Comparison of ENCODE assay signal across 8 cellular contexts in genomic region chr17:45132302-45132568, GRCh38. TPM values are rescaled to one million over a fixed set of nuclear protein-coding genes. Genes with fewer than 3 reads are reported as not detected.
A peak's percentile ranks its signal among the peaks of the same experiment; 100 is the strongest.
DNase-seq lines count a peak whose midpoint lies in the region; TF ChIP-seq lines count a peak whose summit lies in the region.

Gene PLCD3 (minus strand): TSS chr17:45132515. CDS start chr17:45132410, 105 bp downstream.

- H3K9me3 Mint-ChIP-seq in IgD-negative memory B cell = no peaks in the 10 kb centered on the region

- TF ChIP-seq CTCF in AG04450 (IDR thresholded peaks at IDR 0.05; ENCODE audit: low read depth, low read length) = no peak
- TF ChIP-seq CTCF in mammary epithelial cell (conservative IDR thresholded peaks at IDR 0.05 in 1 of 2, IDR thresholded peaks at IDR 0.05 in 1 of 2; ENCODE audit: extremely low read depth in 1 of 2, insufficient read depth in 1 of 2, low read depth in 1 of 2, low read length in 2 of 2) = no peak
- TF ChIP-seq CTCF in lower leg skin (IDR thresholded peaks at IDR 0.05) = no peak
- TF ChIP-seq CTCF in thyroid gland (IDR thresholded peaks at IDR 0.05) = no peak

- H3K9me3 ChIP-seq in AG04450 (ENCODE audit: control insufficient read depth, insufficient read depth, low read length) = no peaks in the 10 kb centered on the region; the same call in 1 of the 2 replicates
- no peaks in the 10 kb centered on the region for H3K9me3 ChIP-seq in mammary epithelial cell (replicated peaks; ENCODE audit: insufficient read depth, low read length)
- no peaks in the 10 kb centered on the region for H3K9me3 ChIP-seq in thyroid gland

- peak within 1 kb of the TSS; percentile 100 for H3K4me2 ChIP-seq in mammary epithelial cell (ENCODE audit: insufficient read depth, low read depth, low read length)

- peak within 1 kb of the TSS; percentile 98 for H2AFZ ChIP-seq in mammary epithelial cell (ENCODE audit: low read depth, low read length)

- H3K27ac ChIP-seq in AG04450 (ENCODE audit: low read depth, low read length) = peak within 1 kb of the TSS; percentile 93
- peak within 1 kb of the TSS; percentile 71 for H3K27ac ChIP-seq in mammary epithelial cell (ENCODE audit: insufficient read depth, low read depth, low read length)
- peak within 1 kb of the TSS; percentile 93 to 99 (median 97) for H3K27ac ChIP-seq in thyroid gland

- H3K27me3 Mint-ChIP-seq in IgD-negative memory B cell = no peaks in the 10 kb centered on the region

- H4K20me1 ChIP-seq in mammary epithelial cell (ENCODE audit: insufficient read depth, low read length) = no peaks in the 10 kb centered on the region

- H3K4me1 Mint-ChIP-seq in IgD-negative memory B cell = peaks cover 8 to 14% (median 10%) of the 10 kb centered on the region in 3 donors

- POLR2A ChIA-PET in AG04450 (lab: Yijun Ruan, JAX) = interaction anchor here (0.9 kb wide), 1 partner anchor 29 kb away, joined by 5 read pairs; the partner anchor contains the start of gene HEXIM2

- H3K36me3 ChIP-seq in mammary epithelial cell (ENCODE audit: insufficient read depth, low read length) (no peaks in the 10 kb centered on the region), thyroid gland (no peaks in the 10 kb centered on the region)

- CTCF ChIA-PET in AG04450 (lab: Charles Lee) = interaction anchor here (0.5 to 4.5 kb wide), 6 partner anchors 8 to 66 kb away, joined by 3 to 181 read pairs (median 4); partner anchors contain the start of gene HEXIM1
- CTCF ChIA-PET in mammary epithelial cell (lab: Charles Lee; ENCODE audit: low non-redundant PET) = no interaction called here

- intact Hi-C loops in mammary epithelial cell (cut with micrococcal nuclease) = loop anchor here (2.0 to 5.0 kb wide), 4 partner anchors 23 to 600 kb away; no protein-coding TSS in a partner anchor
- intact Hi-C loops in lower leg skin (cut with DNase I; ENCODE audit: low total_unique reads) = no loop called here
- intact Hi-C loops in thyroid gland (cut with DNase I) = loop anchor here (5.0 kb wide), 1 partner anchor 355 kb away; no protein-coding TSS in a partner anchor

- no peak for DNase-seq in AG04450 (ENCODE audit: low read depth, low spot score)
- DNase-seq in mammary epithelial cell = no peak
- no peak for DNase-seq in lower leg skin (ENCODE audit: low spot score in 2 of 2)
- DNase-seq in thyroid gland = no peak
- DNase-seq in glomerular visceral epithelial cell (ENCODE audit: extremely low spot score) = no peak
- DNase-seq in NCI-H187 treated with DMSO at 0.1 percent for 48 hours (lab: John Stamatoyannopoulos, UW) = no peak
- DNase-seq in NK-92 treated with Interleukin-12 subunit alpha and Interleukin-12 subunit beta, amount 100 ng/mL, for 24 hours (lab: John Stamatoyannopoulos, UW) = no peak

- peaks cover 57% of the 10 kb centered on the region for H3K4me1 ChIP-seq in mammary epithelial cell (ENCODE audit: insufficient read depth, low read length)
- H3K4me1 ChIP-seq in thyroid gland = peaks cover 30 to 48% of the 10 kb centered on the region in 2 donors

- H3K27me3 ChIP-seq in AG04450 (ENCODE audit: control insufficient read depth, insufficient read depth, low read length) = no peaks in the 10 kb centered on the region
- no peaks in the 10 kb centered on the region for H3K27me3 ChIP-seq in mammary epithelial cell (ENCODE audit: insufficient read depth, low read length)
- no peaks in the 10 kb centered on the region for H3K27me3 ChIP-seq in thyroid gland

- H3K79me2 ChIP-seq in mammary epithelial cell (ENCODE audit: insufficient read depth, low read length) = peaks cover 53% of the 10 kb centered on the region

- peak within 1 kb of the TSS; percentile 69 to 96 (median 93) for H3K27ac Mint-ChIP-seq in IgD-negative memory B cell

- dilution Hi-C loops in mammary epithelial cell (cut with HindIII; ENCODE audit: low sequenced_read_pairs) = no loop called here

- peak within 1 kb of the TSS; percentile 73 for H3K9ac ChIP-seq in mammary epithelial cell (ENCODE audit: insufficient read depth, low read length)

- in situ Hi-C loops in mammary epithelial cell (cut with MboI; ENCODE audit: low sequenced_read_pairs in 2 of 2) = loop anchor here in 1 of 2 donors (10.0 kb wide), 1 partner anchor 253 kb away; no protein-coding TSS in a partner anchor

- H3K4me3 ChIP-seq in AG04450 (ENCODE audit: low read depth, low read length) = peak within 1 kb of the TSS; percentile 83
- peak within 1 kb of the TSS; percentile 93 to 98 (median 97) for H3K4me3 ChIP-seq in mammary epithelial cell (replicated peaks in 1 of 3; ENCODE audit: insufficient read depth in 1 of 3, low read depth in 2 of 3, low read length in 3 of 3)
- peak within 1 kb of the TSS; percentile 86 for H3K4me3 ChIP-seq in lower leg skin (ENCODE audit: low read depth, poor library complexity, severe bottlenecking)
- H3K4me3 ChIP-seq in thyroid gland (replicated peaks in 1 of 3) = peak within 1 kb of the TSS; percentile 30 to 90 (median 72)

- BruUV-seq in mammary epithelial cell (replicated peaks; lab: Mats Ljungman, UMichigan) = no TSS peak

- WGBS in mammary epithelial cell (ENCODE audit: low coverage, missing lambda C conversion rate) = 0% methylated on average over 4 of the region's 38 CpGs
- whole genome bisulfite sequencing in lower leg skin, 2 donors = no CpG with 5 or more reads among the region's 38 CpGs
- WGBS in thyroid gland, 2 donors = no CpG with 5 or more reads among the region's 38 CpGs

- H3K4me3 Mint-ChIP-seq in IgD-negative memory B cell = peak within 1 kb of the TSS; percentile 94 to 96 (median 96)

- TF ChIP-seq POLR2A in lower leg skin (IDR thresholded peaks at IDR 0.05) (no peak), thyroid gland (IDR thresholded peaks at IDR 0.05) (no peak)

- no peaks in the 10 kb centered on the region for H3K36me3 Mint-ChIP-seq in IgD-negative memory B cell

RNA-seq across cellular contexts. Expression of gene PLCD3, which starts in this region (rescaled TPM):
- polyA plus RNA-seq in AG04450 (2011; rRNA removed) (28.2 and 42.3 TPM in 2 replicates), IgD-negative memory B cell (not detected), mammary epithelial cell (171 TPM)
- 64.1 and 86.5 TPM in 2 replicates for polyA minus RNA-seq in AG04450 (2011; rRNA and poly(A)+ RNA removed)
- total RNA-seq in mammary epithelial cell (100 to 1,000 TPM in 1 of 2 donors, 10 to 100 TPM in 1; 79.4 to 185 TPM), lower leg skin (100 to 1,000 TPM in 3 of 4 donors, 10 to 100 TPM in 1; 65.7 to 180 (median 105) TPM), thyroid gland (10 to 100 TPM in 3 of 4 donors, 1 to 10 TPM in 1; 8.6 to 24.8 (median 16.9) TPM)
- polyA minus RNA-seq in mammary epithelial cell = 166 TPM

Comparison
In these comparisons a context has a peak if more than half of its experiments do, and no peak if none do; other contexts are left out.
1. RNA of gene PLCD3 (polyA plus RNA-seq): 171 TPM in mammary epithelial cell (single experiment) and 28.2 to 42.3 TPM in AG04450; not detected in IgD-negative memory B cell (single experiment); every median in the first group is over 10 times any median in the second.
2. Peak in every context shown above with its lines, with median percentiles within 50 percentile points of each other: H3K27ac ChIP-seq and H3K4me3 ChIP-seq.